In the genomic region with DNA sequence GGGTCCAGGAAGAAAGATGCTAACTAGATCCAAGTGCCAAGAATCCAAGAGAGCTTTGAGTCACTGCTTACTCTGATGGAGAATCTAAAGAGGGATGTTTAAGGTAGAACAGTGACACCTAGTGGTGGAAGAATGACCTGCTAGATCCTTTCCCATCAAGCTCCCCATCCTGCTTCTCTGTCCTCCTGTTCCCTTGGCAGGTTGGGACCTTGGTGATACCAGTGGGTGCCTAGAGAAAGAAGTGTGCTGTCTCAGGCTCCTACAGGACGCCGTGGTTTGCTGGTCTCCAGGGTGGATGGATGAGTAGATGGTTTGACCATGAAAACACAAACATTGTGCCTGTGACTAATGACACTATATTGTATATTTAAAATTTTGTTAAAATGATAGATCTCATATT, we compare ENCODE assay signal across 8 cellular contexts.
DNase-seq lines count a peak whose midpoint lies in the region; ATAC-seq lines count a peak whose summit lies in the region.

No MANE protein-coding gene starts in this region.

- ATAC-seq in GM21529 (IDR thresholded peaks at IDR 0.05; ENCODE audit: unreplicated experiment) (peak; percentile 86), left ventricle myocardium superior (peak; percentile 93)

- intact Hi-C loops in activated naive CD4-positive, alpha-beta T cell treated with anti-CD3 and anti-CD28 coated beads for 36 hours (cut with micrococcal nuclease), result loop anchor here (1.0 to 5.0 kb wide), 4 partner anchors 69 to 551 kb away; no protein-coding TSS in a partner anchor
- intact Hi-C loops in left ventricle myocardium superior (cut with micrococcal nuclease), result loop anchor here (5.0 kb wide), 1 partner anchor 69 kb away; no protein-coding TSS in a partner anchor

- H3K27me3 Mint-ChIP-seq in activated naive CD4-positive, alpha-beta T cell treated with anti-CD3 and anti-CD28 coated beads for 36 hours (ENCODE audit: low read depth), result peaks cover 2% of the 10 kb centered on the region

- no peaks in the 10 kb centered on the region for H3K4me1 Mint-ChIP-seq in activated naive CD4-positive, alpha-beta T cell treated with anti-CD3 and anti-CD28 coated beads for 36 hours (ENCODE audit: low read depth)

- H3K27ac Mint-ChIP-seq in activated naive CD4-positive, alpha-beta T cell treated with anti-CD3 and anti-CD28 coated beads for 36 hours, result no peak overlapping the region

- no peaks in the 10 kb centered on the region for H3K36me3 Mint-ChIP-seq in activated naive CD4-positive, alpha-beta T cell treated with anti-CD3 and anti-CD28 coated beads for 36 hours (ENCODE audit: low read depth)

- CTCF ChIA-PET in activated naive CD4-positive, alpha-beta T cell treated with anti-CD3 and anti-CD28 coated beads for 36 hours (lab: Charles Lee), result interaction anchor here (0.9 to 8.1 kb wide), 19 partner anchors 8 to 486 kb away, joined by 3 to 110 read pairs (median 5); no protein-coding TSS in a partner anchor

- no peaks in the 10 kb centered on the region for H3K9me3 Mint-ChIP-seq in activated naive CD4-positive, alpha-beta T cell treated with anti-CD3 and anti-CD28 coated beads for 36 hours

- no peak overlapping the region for H3K4me3 Mint-ChIP-seq in activated naive CD4-positive, alpha-beta T cell treated with anti-CD3 and anti-CD28 coated beads for 36 hours

- peak; percentile 38 for DNase-seq in activated naive CD4-positive, alpha-beta T cell treated with anti-CD3 and anti-CD28 coated beads for 36 hours
- DNase-seq in activated naive CD4-positive, alpha-beta T cell (lab: John Stamatoyannopoulos, UW), result no peak
- DNase-seq in HS-5 (ENCODE audit: low read depth), result peak; percentile 76
- DNase-seq in NCI-H69 (lab: John Stamatoyannopoulos, UW), result peak; percentile 89
- peak; percentile 78 for DNase-seq in amniotic epithelial cell (ENCODE audit: low read depth)
- no peak for DNase-seq in left ventricle myocardium superior
- DNase-seq in retina, result peak; percentile 59

Comparison
In these comparisons a context has a peak if more than half of its experiments do, and no peak if none do; other contexts are left out.
1. DNase-seq: peak in activated naive CD4-positive, alpha-beta T cell treated with anti-CD3 and anti-CD28 coated beads for 36 hours (single experiment), HS-5 (single experiment), NCI-H69 (single experiment), amniotic epithelial cell (single experiment) and retina (single experiment); none in activated naive CD4-positive, alpha-beta T cell (0 of 4) and left ventricle myocardium superior (single experiment).